ENCODE assay signal across 2 cellular contexts in genomic region chr16:67653131-67654068, GRCh38.
TF ChIP-seq lines count a peak whose summit lies in the region.

No MANE protein-coding gene starts in this region.

TF ChIP-seq in HEK293, 187 proteins besides CTCF, POLR2A, EP300 and RAD21 (continued from another document and continues in another):
- TF ChIP-seq ZBTB49 (tag by site-specific recombination; IDR thresholded peaks at IDR 0.05; ENCODE audit: low read depth): no peak
- peak; percentile 53 for TF ChIP-seq PRDM10 (tag by site-specific recombination; IDR thresholded peaks at IDR 0.05)
- TF ChIP-seq ZNF138 (tag by site-specific recombination; IDR thresholded peaks at IDR 0.05; ENCODE audit: borderline replicate concordance): no peak
- TF ChIP-seq ZNF175 (tag by site-specific recombination; IDR thresholded peaks at IDR 0.05): no peak
- peak; percentile 34; the same call in 1 of the 2 replicates for TF ChIP-seq OSR2 (tag by site-specific recombination; IDR thresholded peaks at IDR 0.05)
- TF ChIP-seq KLF17 (tag by site-specific recombination; IDR thresholded peaks at IDR 0.05): no peak
- TF ChIP-seq ZNF24 (tag by site-specific recombination; IDR thresholded peaks at IDR 0.05): no peak
- TF ChIP-seq ZIC2 (tag by site-specific recombination; IDR thresholded peaks at IDR 0.05): peak; percentile 57
- TF ChIP-seq ZNF776 (tag by site-specific recombination; IDR thresholded peaks at IDR 0.05; ENCODE audit: borderline replicate concordance): 0 out of 2 replicates have a peak, but pooled peaks have one; percentile 13
- TF ChIP-seq PRDM4 (tag by site-specific recombination; IDR thresholded peaks at IDR 0.05): 0 out of 2 replicates have a peak, but pooled peaks have one; percentile 27
- no peak for TF ChIP-seq ZXDB (tag by site-specific recombination; IDR thresholded peaks at IDR 0.05)
- no peak for TF ChIP-seq ZBTB8A (tag by site-specific recombination; IDR thresholded peaks at IDR 0.05)

TF ChIP-seq in liver, 16 proteins besides CTCF, POLR2A, EP300 and RAD21 (continued from another document):
- TF ChIP-seq REST (IDR thresholded peaks at IDR 0.05): no peak
- TF ChIP-seq HNF4G (IDR thresholded peaks at IDR 0.05): no peak
- no peak for TF ChIP-seq EGR1 (IDR thresholded peaks at IDR 0.05; ENCODE audit: low read depth in 2 of 2)
- no peak for TF ChIP-seq SP1 (IDR thresholded peaks at IDR 0.05)
- TF ChIP-seq FOXA2 (IDR thresholded peaks at IDR 0.05): no peak
- TF ChIP-seq RXRA (IDR thresholded peaks at IDR 0.05): no peak
- no peak for TF ChIP-seq JUND (IDR thresholded peaks at IDR 0.05)
- TF ChIP-seq ATF3 (IDR thresholded peaks at IDR 0.05): no peak
TF ChIP-seq in liver: peak in this region for 0.
